In the genomic region with DNA sequence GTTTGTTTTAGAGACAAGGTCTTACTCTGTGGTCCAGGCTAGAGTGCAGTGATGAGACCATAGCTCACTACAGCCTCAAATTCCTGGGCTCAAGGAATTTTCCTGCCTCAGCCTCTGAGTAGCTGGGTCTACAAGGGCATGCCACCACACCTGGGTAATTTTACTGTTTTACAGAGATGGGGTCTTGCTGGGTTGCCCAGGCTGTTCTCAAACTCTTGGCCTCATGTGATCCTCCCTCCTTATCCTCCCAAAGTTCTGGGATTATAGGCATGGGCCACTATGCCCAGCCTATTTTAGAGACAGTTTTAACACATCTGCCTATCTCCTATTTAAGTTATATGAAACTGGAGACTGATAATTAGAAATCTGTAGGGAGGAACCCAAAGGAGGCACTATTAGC, we compare ENCODE assay signal across 29 cellular contexts. TPM values are rescaled to one million over a fixed set of nuclear protein-coding genes. Genes with fewer than 3 reads are reported as not detected.
DNase-seq lines count a peak whose midpoint lies in the region; ATAC-seq, FAIRE-seq and TF ChIP-seq lines count a peak whose summit lies in the region.
"Had no signal": no experiment of that assay in that cellular context is flagged by ENCODE, and none has a peak within 500 bp of the region (broad histone marks: within the 10 kb centered on the region; RNA-seq: fewer than 3 reads in every experiment).

No MANE protein-coding gene starts in this region.

- no peak for TF ChIP-seq CTCF in KMS-11 (conservative IDR thresholded peaks at IDR 0.05; ENCODE audit: low read depth, low read length)

- no peak for FAIRE-seq in frontal cortex (lab: Jason Lieb, UNC)
- FAIRE-seq: endometrium, HTR-8/SVneo had no signal

- peak overlapping the region; percentile 73 for H3K27ac Mint-ChIP-seq in activated naive CD8-positive, alpha-beta T cell
- H3K27ac Mint-ChIP-seq: activated CD4-positive, alpha-beta memory T cell treated with anti-CD3 and anti-CD28 coated beads, Interleukin-2, amount 10 ng/mL, durations not matched to agents 7 days and 5 days; CD4-positive, CD25-positive, alpha-beta regulatory T cell; T-cell had no signal

- H3K27ac ChIP-seq in KMS-11, result no peak overlapping the region
- H3K27ac ChIP-seq: esophagus squamous epithelium, gastrocnemius medialis, hepatocyte, prostate gland, stomach, thyroid gland had no signal

- no peaks in the 10 kb centered on the region for H3K79me2 ChIP-seq in KMS-11 (ENCODE audit: insufficient read depth, low read depth)
- H3K79me2 ChIP-seq: hepatocyte had no signal

- H3K4me1 Mint-ChIP-seq in activated naive CD8-positive, alpha-beta T cell (ENCODE audit: low read depth), result peaks cover 25% of the 10 kb centered on the region

- H3K4me3 ChIP-seq in KMS-11 (IDR thresholded peaks at IDR 0.05; ENCODE audit: insufficient read depth, low read depth, low read length), result no peak overlapping the region
- H3K4me3 ChIP-seq: esophagus squamous epithelium, gastrocnemius medialis, hepatocyte, prostate gland, stomach, thyroid gland had no signal

- H3K36me3 Mint-ChIP-seq in activated naive CD8-positive, alpha-beta T cell, result peaks cover 2% of the 10 kb centered on the region
- H3K36me3 Mint-ChIP-seq: CD4-positive, CD25-positive, alpha-beta regulatory T cell; immature natural killer cell; T-cell had no signal

- intact Hi-C loops in cardiac septum (cut with DNase I), result no loop called here

- peaks cover 50% of the 10 kb centered on the region for H3K4me1 ChIP-seq in KMS-11 (ENCODE audit: low read depth, poor library complexity, severe bottlenecking)
- H3K4me1 ChIP-seq: gastrocnemius medialis, prostate gland, thyroid gland had no signal

- no peaks in the 10 kb centered on the region for H3K27me3 ChIP-seq in KMS-11 (ENCODE audit: insufficient read depth, low read depth)
- H3K27me3 ChIP-seq: esophagus squamous epithelium, gastrocnemius medialis, hepatocyte, Peyer's patch, stomach, thyroid gland had no signal

- H3K4me2 ChIP-seq in KMS-11, result peak overlapping the region; percentile 58; the same call in 1 of the 2 replicates
- H3K4me2 ChIP-seq: hepatocyte had no signal

- no peaks in the 10 kb centered on the region for H3K27me3 Mint-ChIP-seq in activated naive CD8-positive, alpha-beta T cell
- H3K27me3 Mint-ChIP-seq: activated naive CD8-positive, alpha-beta T cell treated with anti-CD3 and anti-CD28 coated beads, Interleukin-2, amount 10 ng/mL, durations not matched to agents 7 days and 5 days had no signal

- H3K4me3 Mint-ChIP-seq in activated naive CD8-positive, alpha-beta T cell, result no peak overlapping the region
- H3K4me3 Mint-ChIP-seq: activated CD4-positive, alpha-beta memory T cell treated with anti-CD3 and anti-CD28 coated beads, Interleukin-2, amount 10 ng/mL, durations not matched to agents 7 days and 5 days; CD4-positive, CD25-positive, alpha-beta regulatory T cell; T-cell had no signal

- H3K36me3 ChIP-seq in KMS-11 (ENCODE audit: insufficient read depth), result no peaks in the 10 kb centered on the region
- H3K36me3 ChIP-seq: esophagus squamous epithelium, gastrocnemius medialis, Peyer's patch, prostate gland, stomach, thyroid gland had no signal

- no peaks in the 10 kb centered on the region for H3K9me3 Mint-ChIP-seq in activated naive CD8-positive, alpha-beta T cell (ENCODE audit: low read depth)
- H3K9me3 Mint-ChIP-seq: activated CD4-positive, alpha-beta memory T cell treated with anti-CD3 and anti-CD28 coated beads, Interleukin-2, amount 10 ng/mL, durations not matched to agents 7 days and 5 days; CD4-positive, CD25-positive, alpha-beta regulatory T cell; immature natural killer cell; T-cell had no signal

- no peak overlapping the region for H2AFZ ChIP-seq in KMS-11 (ENCODE audit: low read depth)
- H2AFZ ChIP-seq: hepatocyte had no signal

- DNase-seq in renal cortical epithelial cell (ENCODE audit: low read depth), result peak; percentile 25
- no peak for DNase-seq in cardiac septum (ENCODE audit: low spot score)
- no peak for DNase-seq in frontal cortex (ENCODE audit: low spot score in 2 of 2)
- no peak for DNase-seq in cerebellum (ENCODE audit: low spot score)
- DNase-seq in SW 1271 (lab: John Stamatoyannopoulos, UW), result no peak
- DNase-seq: activated CD4-positive, alpha-beta memory T cell treated with anti-CD3 and anti-CD28 coated beads, Interleukin-2, amount 10 ng/mL, durations not matched to agents 7 days and 5 days; activated effector memory CD4-positive, alpha-beta T cell treated with Interleukin-2 at 50 U/mL for 16 hours; activated naive CD8-positive, alpha-beta T cell treated with anti-CD3 and anti-CD28 coated beads, Interleukin-2, amount 10 ng/mL, durations not matched to agents 7 days and 5 days; activated T-cell treated with anti-CD3 and anti-CD28 coated beads for 4 hours; CD4-positive, CD25-positive, alpha-beta regulatory T cell; central memory CD4-positive, alpha-beta T cell; esophagus squamous epithelium; gastrocnemius medialis; NCI-H1436; NCI-H774; Peyer's patch; SHP77 treated with DMSO at 0.1 percent for 48 hours; stomach; T-cell; thyroid gland had no signal

- H4K20me1 ChIP-seq in KMS-11 (ENCODE audit: insufficient read depth), result no peaks in the 10 kb centered on the region

- ATAC-seq in GM21526 (IDR thresholded peaks at IDR 0.05; ENCODE audit: low FRiP score, unreplicated experiment), result peak; percentile 6
- ATAC-seq: activated CD4-positive, CD25-positive, alpha-beta regulatory T cell treated with anti-CD3 and anti-CD28 coated beads, Interleukin-2, amount 50 U/mL, for 24 hours; gastrocnemius medialis had no signal

- H3K9ac ChIP-seq in KMS-11, result no peak overlapping the region

RNA-seq across cellular contexts. Expression of a gene that starts 53.8 kb away (rescaled TPM):
- total RNA-seq in renal cortical epithelial cell (7.9 and 8.0 TPM in 2 replicates), cardiac septum (50.9 TPM), frontal cortex (15.1 TPM), cerebellum (29.6 TPM)
